13 cellular contexts compared by ENCODE assay signal in the genomic region with DNA sequence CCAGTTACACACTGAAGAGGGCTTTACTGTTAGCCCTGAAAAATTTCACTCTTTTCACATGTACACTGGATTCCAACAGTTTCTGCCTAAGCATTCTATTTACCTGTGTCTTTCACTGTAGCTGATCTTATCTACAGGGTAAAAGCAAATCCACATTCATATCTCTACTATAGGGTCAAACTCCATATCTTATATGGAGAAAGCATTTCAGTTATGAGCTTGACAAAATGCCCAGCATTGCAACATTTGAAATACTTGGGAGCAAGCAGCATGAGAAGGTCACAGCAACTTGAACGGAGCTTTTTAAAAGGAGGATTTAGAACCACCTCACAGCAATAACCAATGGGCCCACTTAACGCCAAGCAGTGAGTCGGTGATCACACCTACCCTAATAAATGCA.
DNase-seq lines count a peak whose midpoint lies in the region; ATAC-seq and TF ChIP-seq lines count a peak whose summit lies in the region.
"Had no signal": no experiment of that assay in that cellular context is flagged by ENCODE, and none has a peak within 500 bp of the region (broad histone marks: within the 10 kb centered on the region; RNA-seq: fewer than 3 reads in every experiment).

No MANE protein-coding gene starts in this region.

- DNase-seq in AG10803 (ENCODE audit: low read depth) (peak; percentile 54), osteoblast (ENCODE audit: insufficient read length, low spot score, missing footprints) (no peak), T-helper 9 cell (no peak)
- DNase-seq: activated B cell treated with CpG ODN at 0.5 μM for 24 hours; NCI-H2081 treated with DMSO at 0.1 percent for 48 hours; NK-92 treated with Interleukin-12 subunit alpha and Interleukin-12 subunit beta, amount 100 ng/mL, for 24 hours had no signal

- H3K4me1 Mint-ChIP-seq in activated naive CD8-positive, alpha-beta T cell (ENCODE audit: low read depth) = peaks cover 86% of the 10 kb centered on the region
- peaks cover 24% of the 10 kb centered on the region for H3K4me1 Mint-ChIP-seq in activated T-helper 17 cell treated with anti-CD3 and anti-CD28 coated beads, Interleukin-2, amount 50 U/mL, for 72 hours

- H3K9me3 ChIP-seq in gastroesophageal sphincter (no peaks in the 10 kb centered on the region), osteoblast (ENCODE audit: low read depth, low read length) (no peaks in the 10 kb centered on the region)
- H3K9me3 ChIP-seq: BLaER1 had no signal

- no peak for TF ChIP-seq EP300 in gastroesophageal sphincter (IDR thresholded peaks at IDR 0.05)

- H3K4me3 ChIP-seq in AG10803 (ENCODE audit: low read length) (no peak overlapping the region), gastroesophageal sphincter (no peak overlapping the region), osteoblast (ENCODE audit: insufficient read depth, low read length) (no peak overlapping the region)
- H3K4me3 ChIP-seq: BLaER1 had no signal

- H3K27me3 ChIP-seq in gastroesophageal sphincter (no peaks in the 10 kb centered on the region), osteoblast (ENCODE audit: insufficient read depth, low read length) (no peaks in the 10 kb centered on the region)
- H3K27me3 ChIP-seq: BLaER1 had no signal

- H3K9me3 Mint-ChIP-seq in activated naive CD8-positive, alpha-beta T cell (ENCODE audit: low read depth) = no peaks in the 10 kb centered on the region
- H3K9me3 Mint-ChIP-seq in activated T-helper 17 cell treated with anti-CD3 and anti-CD28 coated beads, Interleukin-2, amount 50 U/mL, for 72 hours = peaks cover 4% of the 10 kb centered on the region
- H3K9me3 Mint-ChIP-seq: activated B cell treated with CpG ODN at 0.5 μM for 24 hours had no signal

- no peak overlapping the region for H2AFZ ChIP-seq in osteoblast (ENCODE audit: low read length)

- peak overlapping the region; percentile 69 for H3K27ac Mint-ChIP-seq in activated naive CD8-positive, alpha-beta T cell
- no peak overlapping the region for H3K27ac Mint-ChIP-seq in activated T-helper 17 cell treated with anti-CD3 and anti-CD28 coated beads, Interleukin-2, amount 50 U/mL, for 72 hours

- H3K4me1 ChIP-seq in gastroesophageal sphincter (peaks cover 0 to 57% (median 6%) of the 10 kb centered on the region in 3 donors), osteoblast (ENCODE audit: insufficient read depth, low read length) (peaks cover 56% of the 10 kb centered on the region)
- H3K4me1 ChIP-seq: BLaER1 had no signal

- H3K79me2 ChIP-seq in osteoblast (ENCODE audit: insufficient read depth, low read length) = peaks cover 28% of the 10 kb centered on the region

- H3K4me3 Mint-ChIP-seq in activated naive CD8-positive, alpha-beta T cell = peak overlapping the region; percentile 7
- H3K4me3 Mint-ChIP-seq in activated T-helper 17 cell treated with anti-CD3 and anti-CD28 coated beads, Interleukin-2, amount 50 U/mL, for 72 hours = no peak overlapping the region
- H3K4me3 Mint-ChIP-seq: activated B cell treated with CpG ODN at 0.5 μM for 24 hours had no signal

- no peaks in the 10 kb centered on the region for H4K20me1 ChIP-seq in osteoblast (ENCODE audit: insufficient read depth, low read length)
- H4K20me1 ChIP-seq: BLaER1 had no signal

- H3K27ac ChIP-seq in gastroesophageal sphincter = peak overlapping the region; percentile 27 to 67 (median 60)
- peak overlapping the region; percentile 92 for H3K27ac ChIP-seq in osteoblast (ENCODE audit: low read depth, low read length)
- H3K27ac ChIP-seq: BLaER1, KMS-11 had no signal

- no peak for TF ChIP-seq CTCF in AG10803 (conservative IDR thresholded peaks at IDR 0.05; ENCODE audit: low read length)
- no peak for TF ChIP-seq CTCF in gastroesophageal sphincter (IDR thresholded peaks at IDR 0.05)
- TF ChIP-seq CTCF in osteoblast (IDR thresholded peaks at IDR 0.05; ENCODE audit: extremely low read depth, low read depth, low read length) = no peak

- peaks cover 27% of the 10 kb centered on the region for H3K36me3 Mint-ChIP-seq in activated naive CD8-positive, alpha-beta T cell
- H3K36me3 Mint-ChIP-seq in activated T-helper 17 cell treated with anti-CD3 and anti-CD28 coated beads, Interleukin-2, amount 50 U/mL, for 72 hours (ENCODE audit: low read depth) = peaks cover 7% of the 10 kb centered on the region

- H3K27me3 Mint-ChIP-seq in activated naive CD8-positive, alpha-beta T cell = no peaks in the 10 kb centered on the region
- H3K27me3 Mint-ChIP-seq in activated T-helper 17 cell treated with anti-CD3 and anti-CD28 coated beads, Interleukin-2, amount 50 U/mL, for 72 hours = no peaks in the 10 kb centered on the region
- H3K27me3 Mint-ChIP-seq: activated B cell treated with CpG ODN at 0.5 μM for 24 hours had no signal

- TF ChIP-seq POLR2A in gastroesophageal sphincter (IDR thresholded peaks at IDR 0.05) = no peak

- 39 to 60% methylated on average over 1 to 3 of the region's 3 CpGs for WGBS in gastroesophageal sphincter (ENCODE audit: low coverage in 1 of 2), 2 donors

- ATAC-seq in gastroesophageal sphincter (no peak), HG02981 (IDR thresholded peaks at IDR 0.05; ENCODE audit: unreplicated experiment) (no peak), GM21381 (IDR thresholded peaks at IDR 0.05; ENCODE audit: unreplicated experiment) (no peak)
- no peak for ATAC-seq in activated T-helper 17 cell treated with anti-CD3 and anti-CD28 coated beads, Interleukin-2, amount 50 U/mL, for 72 hours (replicated peaks)

- peak overlapping the region; percentile 28 for H3K4me2 ChIP-seq in osteoblast (ENCODE audit: insufficient read depth, low read length)
- H3K4me2 ChIP-seq: BLaER1, KMS-11 had no signal

- H3K36me3 ChIP-seq in gastroesophageal sphincter (no peaks in the 10 kb centered on the region), osteoblast (ENCODE audit: insufficient read depth, low read length) (no peaks in the 10 kb centered on the region)
- H3K36me3 ChIP-seq: BLaER1 had no signal
